17 cellular contexts compared by ENCODE assay signal in genomic region chr13:98965325-98965724, GRCh38. TPM values are rescaled to one million over a fixed set of nuclear protein-coding genes. Genes with fewer than 3 reads are reported as not detected.
A peak's percentile ranks its signal among the peaks of the same experiment; 100 is the strongest.
DNase-seq lines count a peak whose midpoint lies in the region; TF ChIP-seq lines count a peak whose summit lies in the region.
"Had no signal": no experiment of that assay in that cellular context is flagged by ENCODE, and none has a peak within 500 bp of the region (broad histone marks: within the 10 kb centered on the region; RNA-seq: fewer than 3 reads in every experiment).

No MANE protein-coding gene starts in this region.

- WGBS in testis, 2 donors, result 90 to 92% methylated on average over 2 of the region's 2 CpGs

- intact Hi-C loops in testis (cut with DNase I; ENCODE audit: low total_unique reads) (no loop called here), dorsolateral prefrontal cortex (cut with DNase I) (no loop called here)

- no peaks in the 10 kb centered on the region for H3K36me3 ChIP-seq in testis (ENCODE audit: low read depth, missing control alignments)
- H3K36me3 ChIP-seq: Peyer's patch had no signal

- no peak overlapping the region for H3K4me3 ChIP-seq in testis
- H3K4me3 ChIP-seq in dorsolateral prefrontal cortex, result peak overlapping the region in 2 of 59 donors; percentile 7 to 17
- H3K4me3 ChIP-seq: Peyer's patch, SK-N-MC had no signal

- H3K27ac ChIP-seq in testis (no peak overlapping the region), dorsolateral prefrontal cortex (peak overlapping the region in 26 of 59 donors; percentile 1 to 74 (median 44))
- H3K27ac ChIP-seq: Peyer's patch, SK-N-MC had no signal

- H3K9me3 ChIP-seq in testis, result no peaks in the 10 kb centered on the region
- H3K9me3 ChIP-seq: Caco-2, Peyer's patch had no signal

- H3K27me3 ChIP-seq in testis, result no peaks in the 10 kb centered on the region
- H3K27me3 ChIP-seq in dorsolateral prefrontal cortex, result no peaks in the 10 kb centered on the region
- H3K27me3 ChIP-seq: Peyer's patch had no signal

- TF ChIP-seq CTCF in testis (IDR thresholded peaks at IDR 0.05), result no peak
- no peak for TF ChIP-seq CTCF in dorsolateral prefrontal cortex (IDR thresholded peaks at IDR 0.05 in 54 of 56, conservative IDR thresholded peaks at IDR 0.05 in 2 of 56; ENCODE audit: low read depth in 1 of 56, partially characterized antibody in 56 of 56)

- TF ChIP-seq POLR2A in testis (IDR thresholded peaks at IDR 0.05), result no peak

- DNase-seq in DMS79 treated with DMSO at 0.1 percent for 48 hours (lab: John Stamatoyannopoulos, UW) (peak; percentile 84), NCI-H1417 (lab: John Stamatoyannopoulos, UW) (peak; percentile 49 to 87 (median 84)), NCI-H2081 treated with DMSO at 0.1 percent for 48 hours (lab: John Stamatoyannopoulos, UW) (peak; percentile 77), NCI-H748 (lab: John Stamatoyannopoulos, UW; ENCODE audit: unreplicated experiment) (peak; percentile 82), testis (no peak), dorsolateral prefrontal cortex (no peak), OCI-M2 (lab: John Stamatoyannopoulos, UW; ENCODE audit: unreplicated experiment) (no peak)
- DNase-seq in stimulated activated CD4-positive, alpha-beta T cell treated with anti-CD3 and anti-CD28 coated beads, Interleukin-2, amount 100 ng/mL, for 24 hours, result no peak
- DNase-seq: Caco-2; CD4-positive, CD25-positive, alpha-beta regulatory T cell; DMS53; IMR-90; Karpas-422; NCI-H1694 treated with DMSO at 0.1 percent for 48 hours; Peyer's patch; Right ventricle myocardium superior had no signal

- H3K4me1 ChIP-seq in testis, result peaks cover 9% of the 10 kb centered on the region
- H3K4me1 ChIP-seq: Peyer's patch had no signal

RNA-seq across cellular contexts. Expression of gene DOCK9, which starts 12.5 kb away (rescaled TPM):
- 10 to 100 TPM; 63.4 to 74.9 TPM for total RNA-seq in testis
- polyA plus RNA-seq in testis (ENCODE audit: insufficient read depth, low read depth, low replicate concordance), result 48.0 TPM
- total RNA-seq in dorsolateral prefrontal cortex, result 100 to 1,000 TPM in 118 of 120 experiments, 10 to 100 TPM in 2; 92.4 to 354 (median 139) TPM

Comparison
In these comparisons a context has a peak if more than half of its experiments do, and no peak if none do; other contexts are left out.
1. DNase-seq: peak in DMS79 treated with DMSO at 0.1 percent for 48 hours (single experiment), NCI-H1417 (3 of 3), NCI-H2081 treated with DMSO at 0.1 percent for 48 hours (single experiment) and NCI-H748 (single experiment); none in testis (single experiment), dorsolateral prefrontal cortex (0 of 10), stimulated activated CD4-positive, alpha-beta T cell treated with anti-CD3 and anti-CD28 coated beads, Interleukin-2, amount 100 ng/mL, for 24 hours (0 of 2) and OCI-M2 (single experiment).